1 cellular context compared by ENCODE assay signal in genomic region chr5:40904205-40904993, GRCh38.
TF ChIP-seq lines count a peak whose summit lies in the region.

No MANE protein-coding gene starts in this region.

TF ChIP-seq in H1, 55 proteins besides CTCF, POLR2A, EP300 and RAD21:
- TF ChIP-seq, protein P1, sequence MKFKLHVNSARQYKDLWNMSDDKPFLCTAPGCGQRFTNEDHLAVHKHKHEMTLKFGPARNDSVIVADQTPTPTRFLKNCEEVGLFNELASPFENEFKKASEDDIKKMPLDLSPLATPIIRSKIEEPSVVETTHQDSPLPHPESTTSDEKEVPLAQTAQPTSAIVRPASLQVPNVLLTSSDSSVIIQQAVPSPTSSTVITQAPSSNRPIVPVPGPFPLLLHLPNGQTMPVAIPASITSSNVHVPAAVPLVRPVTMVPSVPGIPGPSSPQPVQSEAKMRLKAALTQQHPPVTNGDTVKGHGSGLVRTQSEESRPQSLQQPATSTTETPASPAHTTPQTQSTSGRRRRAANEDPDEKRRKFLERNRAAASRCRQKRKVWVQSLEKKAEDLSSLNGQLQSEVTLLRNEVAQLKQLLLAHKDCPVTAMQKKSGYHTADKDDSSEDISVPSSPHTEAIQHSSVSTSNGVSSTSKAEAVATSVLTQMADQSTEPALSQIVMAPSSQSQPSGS (IDR thresholded peaks at IDR 0.05; ENCODE audit: low read length) = no peak
- TF ChIP-seq YY1 (IDR thresholded peaks at IDR 0.05; ENCODE audit: low read depth, low read length) = peak; percentile 54; the same call in 1 of the 2 replicates
- TF ChIP-seq RNF2 (IDR thresholded peaks at IDR 0.05; ENCODE audit: borderline replicate concordance, low read depth, low read length, missing control alignments, poor library complexity, severe bottlenecking) = no peak
- TF ChIP-seq BACH1 (IDR thresholded peaks at IDR 0.05; ENCODE audit: low read length) = no peak
